ENCODE assay signal across 1 cellular context in genomic region chr6:114569643-114570042, GRCh38.
TF ChIP-seq lines count a peak whose summit lies in the region.

No MANE protein-coding gene starts in this region.

TF ChIP-seq in SK-N-SH treated with all-trans-retinoic acid at 6 μM for 48 hours, 23 proteins besides CTCF, POLR2A, EP300 and RAD21 (continued from another document):
- TF ChIP-seq POU6F1 (CRISPR knock-in tag; IDR thresholded peaks at IDR 0.05; ENCODE audit: borderline replicate concordance, low read depth) (no peak), BACH2 (CRISPR knock-in tag; IDR thresholded peaks at IDR 0.05; ENCODE audit: borderline replicate concordance) (no peak)
